In the genomic region with DNA sequence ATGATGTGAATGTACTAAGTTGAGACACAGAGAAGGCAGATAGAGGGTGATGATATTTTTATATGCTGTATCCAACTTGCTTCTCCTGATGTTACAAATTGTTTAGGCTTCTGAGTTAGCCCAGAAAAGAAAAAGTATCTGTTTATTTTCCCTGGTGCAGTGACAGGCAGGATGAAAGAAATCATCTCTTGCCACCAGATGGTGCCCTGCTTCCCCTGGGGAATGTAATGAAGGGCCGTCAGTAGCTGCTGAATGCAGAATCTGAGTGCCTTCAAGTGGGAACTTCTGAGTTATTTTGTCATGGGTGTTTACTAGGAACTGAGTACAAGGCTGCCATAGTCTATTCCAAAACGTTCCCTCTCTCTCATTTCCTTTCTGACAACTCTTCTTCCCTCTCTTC, we compare ENCODE assay signal across 9 cellular contexts.
DNase-seq lines count a peak whose midpoint lies in the region; ATAC-seq and TF ChIP-seq lines count a peak whose summit lies in the region.
"Had no signal": no experiment of that assay in that cellular context is flagged by ENCODE, and none has a peak within 500 bp of the region (broad histone marks: within the 10 kb centered on the region; RNA-seq: fewer than 3 reads in every experiment).

No MANE protein-coding gene starts in this region.

- H3K27me3 ChIP-seq in dorsolateral prefrontal cortex, result no peaks in the 10 kb centered on the region
- H3K27me3 ChIP-seq: body of pancreas had no signal

- DNase-seq in AG10803 (ENCODE audit: low read depth) (peak; percentile 37), NCI-H226 (peak; percentile 2), dorsolateral prefrontal cortex (peak in 8 of 10 donors; percentile 6 to 59 (median 43)), mucosa of descending colon (peak in 2 of 3 donors; percentile 23 to 79), NCI-H2107 (lab: John Stamatoyannopoulos, UW) (no peak)
- DNase-seq in activated T-cell treated with anti-CD3 and anti-CD28 coated beads, Interleukin-2, amount 50 U/mL, for 48 hours, result no peak

- no peak overlapping the region for H3K27ac ChIP-seq in dorsolateral prefrontal cortex
- H3K27ac ChIP-seq: body of pancreas had no signal

- intact Hi-C loops in dorsolateral prefrontal cortex (cut with DNase I), result loop anchor here in 1 of 2 donors (2.0 to 10.0 kb wide), 2 partner anchors 134 to 422 kb away; no protein-coding TSS in a partner anchor
- intact Hi-C loops in mucosa of descending colon (cut with DNase I, micrococcal nuclease), result loop anchor here in 1 of 2 donors (5.0 to 10.0 kb wide), 2 partner anchors 163 to 426 kb away; no protein-coding TSS in a partner anchor

- H3K36me3 ChIP-seq in mucosa of descending colon (ENCODE audit: low read depth), result no peaks in the 10 kb centered on the region

- ATAC-seq in GM19351 (IDR thresholded peaks at IDR 0.05; ENCODE audit: unreplicated experiment) (peak; percentile 83), mucosa of descending colon (peak; percentile 64), GM21526 (IDR thresholded peaks at IDR 0.05; ENCODE audit: low FRiP score, unreplicated experiment) (no peak)
- ATAC-seq: body of pancreas had no signal

- TF ChIP-seq CTCF in AG10803 (conservative IDR thresholded peaks at IDR 0.05; ENCODE audit: low read length), result peak; percentile 67
- peak; percentile 36 to 74 (median 61) for TF ChIP-seq CTCF in dorsolateral prefrontal cortex (IDR thresholded peaks at IDR 0.05 in 54 of 56, conservative IDR thresholded peaks at IDR 0.05 in 2 of 56; ENCODE audit: low read depth in 1 of 56, partially characterized antibody in 56 of 56)
- no peak for TF ChIP-seq CTCF in mucosa of descending colon (IDR thresholded peaks at IDR 0.05)

- no peak overlapping the region for H3K4me3 ChIP-seq in AG10803 (ENCODE audit: low read length)
- H3K4me3 ChIP-seq in dorsolateral prefrontal cortex, result no peak overlapping the region
- H3K4me3 ChIP-seq in mucosa of descending colon, result no peak overlapping the region
- H3K4me3 ChIP-seq: body of pancreas had no signal

- no peaks in the 10 kb centered on the region for H3K9me3 ChIP-seq in mucosa of descending colon
- H3K9me3 ChIP-seq: body of pancreas had no signal

- H3K4me1 ChIP-seq in mucosa of descending colon (ENCODE audit: low read depth), result no peaks in the 10 kb centered on the region
- H3K4me1 ChIP-seq: body of pancreas had no signal

Comparison
In these comparisons a context has a peak if more than half of its experiments do, and no peak if none do; other contexts are left out.
1. DNase-seq: peak in AG10803 (single experiment), NCI-H226 (single experiment), dorsolateral prefrontal cortex (8 of 10) and mucosa of descending colon (2 of 3); none in NCI-H2107 (single experiment) and activated T-cell treated with anti-CD3 and anti-CD28 coated beads, Interleukin-2, amount 50 U/mL, for 48 hours (0 of 2).